Comparison of ENCODE assay signal across 26 cellular contexts in the genomic region with DNA sequence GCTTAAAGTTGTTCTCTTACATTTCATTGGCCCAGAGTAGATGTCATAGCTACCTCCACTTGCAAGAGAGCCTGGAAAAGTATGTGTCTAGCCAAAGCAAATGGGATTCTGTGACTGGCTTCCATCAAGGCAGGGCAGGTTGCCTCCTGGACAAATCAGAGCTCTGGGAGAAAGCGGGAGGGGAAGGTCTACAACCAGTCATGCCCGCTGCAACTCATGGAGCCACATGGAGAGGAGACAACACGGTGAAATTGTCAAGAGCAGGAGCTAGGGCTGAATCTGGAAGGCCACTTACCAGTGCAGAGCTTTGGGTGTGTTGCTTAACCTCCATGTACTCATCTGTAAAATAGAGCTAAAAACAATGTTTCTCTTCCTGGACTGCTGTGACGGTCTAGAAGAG.
"Had no signal": no experiment of that assay in that cellular context is flagged by ENCODE, and none has a peak within 500 bp of the region (broad histone marks: within the 10 kb centered on the region; RNA-seq: fewer than 3 reads in every experiment).

No MANE protein-coding gene starts in this region.

- H3K9me3 ChIP-seq: stomach, suprapubic skin, testis, thoracic aorta, thyroid gland, tibial artery, tibial nerve, transverse colon, upper lobe of left lung, upper lobe of right lung, uterus, vagina had no signal

- H3K4me3 ChIP-seq: stomach, suprapubic skin, testis, thoracic aorta, thyroid gland, tibial artery, tibial nerve, transverse colon, upper lobe of left lung, upper lobe of right lung, uterus, vagina had no signal

- DNase-seq: stimulated activated CD4-positive, alpha-beta T cell treated with anti-CD3 and anti-CD28 coated beads, Interleukin-2, amount 100 ng/mL, for 48 hours; stimulated activated CD4-positive, alpha-beta T cell treated with anti-CD3 and anti-CD28 coated beads, Interleukin-4, amount 100 ng/mL, for 1 hour; stimulated activated CD4-positive, alpha-beta T cell treated with anti-CD3 and anti-CD28 coated beads, Interleukin-4, amount 100 ng/mL, for 24 hours; stimulated activated CD4-positive, alpha-beta T cell treated with anti-CD3 and anti-CD28 coated beads, Interleukin-4, amount 100 ng/mL, for 4 hours; stimulated activated CD8-positive, alpha-beta memory T cell treated with anti-CD3 and anti-CD28 coated beads, Interleukin-4, amount 100 ng/mL, for 48 hours; stimulated activated naive B cell treated with anti-CD40 and anti-IgM and Interleukin-4, amounts not matched to agents 10 μg/mL and 1 μg/mL and 100 μg/mL, for 72 hours; stimulated activated naive CD4-positive, alpha-beta T cell; stimulated activated naive CD4-positive, alpha-beta T cell treated with Interleukin-2 at 50 U/mL for 16 hours; stimulated activated naive CD8-positive, alpha-beta T cell treated with anti-CD3 and anti-CD28 coated beads, Interleukin-15, amount 100 ng/mL, for 72 hours; stimulated activated naive CD8-positive, alpha-beta T cell treated with anti-CD3 and anti-CD28 coated beads, Interleukin-15, Interleukin-2, amounts not matched to agents 100 U/mL and 50 U/mL, for 24 hours; stomach; substantia nigra; testis; thyroid gland; tibial artery; transverse colon; upper lobe of left lung; upper lobe of right lung; uterus had no signal

- ATAC-seq: stimulated activated effector memory CD8-positive, alpha-beta T cell treated with anti-CD3 and anti-CD28 coated beads, Interleukin-12 subunit alpha, Interleukin-12 subunit beta, amount 100 ng/mL, for 72 hours; stimulated activated memory B cell treated with anti-CD40 and anti-IgM and Interleukin-4, amounts not matched to agents 10 μg/mL and 1 μg/mL and 100 μg/mL, for 72 hours; stimulated activated naive B cell treated with anti-CD40 and anti-IgM and Interleukin-4, amounts not matched to agents 10 μg/mL and 1 μg/mL and 100 μg/mL, for 72 hours; stimulated activated naive CD8-positive, alpha-beta T cell treated with anti-CD3 and anti-CD28 coated beads, Interleukin-15, amount 100 ng/mL, for 72 hours; stimulated activated naive CD8-positive, alpha-beta T cell treated with anti-CD3 and anti-CD28 coated beads, Interleukin-15, Interleukin-2, amounts not matched to agents 100 U/mL and 50 U/mL, for 24 hours; upper lobe of right lung had no signal

- H3K27ac ChIP-seq: stomach, suprapubic skin, testis, thoracic aorta, thyroid gland, tibial artery, tibial nerve, transverse colon, upper lobe of left lung, upper lobe of right lung, uterus, vagina had no signal

- FAIRE-seq: urothelium cell line had no signal

- H3K27me3 ChIP-seq: stomach, suprapubic skin, testis, thyroid gland, tibial artery, tibial nerve, transverse colon, upper lobe of left lung, upper lobe of right lung, uterus, vagina had no signal

- H3K36me3 ChIP-seq: stomach, suprapubic skin, thyroid gland, tibial artery, transverse colon, upper lobe of left lung, upper lobe of right lung, uterus, vagina had no signal

- H3K4me1 ChIP-seq: suprapubic skin, testis, thyroid gland, tibial artery, upper lobe of left lung, upper lobe of right lung, uterus, vagina had no signal
